21 cellular contexts compared by ENCODE assay signal in the genomic region with DNA sequence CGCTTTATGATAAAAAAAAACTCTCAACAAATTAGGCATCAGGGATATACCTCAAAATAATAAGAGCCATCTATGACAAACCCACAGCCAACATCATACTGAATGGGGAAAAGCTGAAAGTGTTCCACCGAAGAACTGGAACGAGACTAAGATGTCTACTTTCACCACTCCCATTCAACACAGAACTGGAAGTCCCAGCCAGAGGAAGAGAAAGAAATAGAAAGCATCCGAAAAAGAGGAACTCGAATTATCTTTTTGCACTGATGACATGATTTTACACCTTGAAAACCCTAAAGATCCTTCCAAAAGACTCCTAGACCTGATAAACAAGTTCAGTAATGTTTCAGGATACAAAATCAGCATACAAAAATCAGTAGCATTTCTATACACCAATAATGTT.
"Had no signal": no experiment of that assay in that cellular context is flagged by ENCODE, and none has a peak within 500 bp of the region (broad histone marks: within the 10 kb centered on the region; RNA-seq: fewer than 3 reads in every experiment).

No MANE protein-coding gene starts in this region.

- H3K4me3 ChIP-seq: adrenal gland, gastroesophageal sphincter, heart left ventricle, left lung, tibial artery had no signal

- H3K36me3 ChIP-seq: adrenal gland, gastroesophageal sphincter, heart left ventricle, left lung, tibial artery, WERI-Rb-1 had no signal

- H3K4me1 Mint-ChIP-seq: nephron progenitor cell had no signal

- H3K27me3 ChIP-seq: adrenal gland, gastroesophageal sphincter, heart left ventricle, left lung, tibial artery had no signal

- DNase-seq: activated CD4-positive, alpha-beta T cell treated with anti-CD3 and anti-CD28 coated beads, Interleukin-2, amount 50 U/mL, for 4 hours; activated gamma-delta T cell treated with Interleukin-2 at 50 U/mL for 16 hours; adrenal gland; cerebellar nuclear complex; effector CD4-positive, alpha-beta T cell; heart left ventricle; kidney; left lung; mammary epithelial cell; nephron progenitor cell; occipital lobe; posterior cingulate gyrus; retina; stimulated activated CD8-positive, alpha-beta memory T cell treated with anti-CD3 and anti-CD28 coated beads, Interleukin-4, amount 100 ng/mL, for 48 hours; stimulated activated naive CD4-positive, alpha-beta T cell treated with Interleukin-2 at 50 U/mL for 16 hours; T1000; tibial artery; WERI-Rb-1 had no signal

- H3K27ac Mint-ChIP-seq: activated naive CD4-positive, alpha-beta T cell treated with anti-CD3 and anti-CD28 coated beads, Interleukin-2, amount 50 U/mL, for 72 hours; nephron progenitor cell had no signal

- H3K4me3 Mint-ChIP-seq: nephron progenitor cell had no signal

- H3K9me3 ChIP-seq: adrenal gland had no signal

- H3K27ac ChIP-seq: adrenal gland, gastroesophageal sphincter, heart left ventricle, left lung, tibial artery, WERI-Rb-1 had no signal

- ATAC-seq: activated naive CD4-positive, alpha-beta T cell treated with anti-CD3 and anti-CD28 coated beads, Interleukin-2, amount 50 U/mL, for 72 hours; esophagus mucosa; gastroesophageal sphincter; heart left ventricle; left lung had no signal

- H3K4me1 ChIP-seq: adrenal gland, gastroesophageal sphincter, heart left ventricle, left lung, tibial artery had no signal
